12 cellular contexts compared by ENCODE assay signal in genomic region chr9:19492775-19493173, GRCh38.
DNase-seq lines count a peak whose midpoint lies in the region; ATAC-seq lines count a peak whose summit lies in the region.
"Had no signal": no experiment of that assay in that cellular context is flagged by ENCODE, and none has a peak within 500 bp of the region (broad histone marks: within the 10 kb centered on the region; RNA-seq: fewer than 3 reads in every experiment).

No MANE protein-coding gene starts in this region.

- POLR2A ChIA-PET in CD4-positive, alpha-beta memory T cell (lab: Charles Lee; ENCODE audit: partially characterized antibody): no interaction called here

- H3K4me3 Mint-ChIP-seq in CD4-positive, alpha-beta memory T cell: peak overlapping the region in 6 of 8 donors; percentile 16 to 73 (median 44)
- no peak overlapping the region for H3K4me3 Mint-ChIP-seq in activated naive CD4-positive, alpha-beta T cell treated with anti-CD3 and anti-CD28 coated beads, Interleukin-2, amount 10 ng/mL, durations not matched to agents 7 days and 5 days

- no peak overlapping the region for H3K4me3 ChIP-seq in CD4-positive, alpha-beta memory T cell (ENCODE audit: low read length in 2 of 2)
- peak overlapping the region; percentile 13 for H3K4me3 ChIP-seq in rectal smooth muscle tissue (ENCODE audit: low read length)
- H3K4me3 ChIP-seq: SK-N-MC had no signal

- H3K27me3 ChIP-seq in CD4-positive, alpha-beta memory T cell (ENCODE audit: insufficient read depth, low read length): no peaks in the 10 kb centered on the region
- no peaks in the 10 kb centered on the region for H3K27me3 ChIP-seq in rectal smooth muscle tissue (ENCODE audit: control insufficient read depth, insufficient read depth, low read length)
- H3K27me3 ChIP-seq: ovary had no signal

- no peaks in the 10 kb centered on the region for H3K9me3 ChIP-seq in CD4-positive, alpha-beta memory T cell (ENCODE audit: control insufficient read depth in 1 of 2, low read length in 2 of 2)
- H3K9me3 ChIP-seq: esophagus squamous epithelium, MG63, ovary had no signal

- peaks cover 4 to 14% of the 10 kb centered on the region in 2 donors for H3K27me3 Mint-ChIP-seq in CD4-positive, alpha-beta memory T cell
- H3K27me3 Mint-ChIP-seq in activated naive CD4-positive, alpha-beta T cell treated with anti-CD3 and anti-CD28 coated beads, Interleukin-2, amount 10 ng/mL, durations not matched to agents 7 days and 5 days: peaks cover 20% of the 10 kb centered on the region
- H3K27me3 Mint-ChIP-seq: activated CD4-positive, alpha-beta memory T cell treated with anti-CD3 and anti-CD28 coated beads for 36 hours had no signal

- H3K4me1 ChIP-seq in CD4-positive, alpha-beta memory T cell (ENCODE audit: insufficient read depth, low read length): peaks cover 7% of the 10 kb centered on the region
- no peaks in the 10 kb centered on the region for H3K4me1 ChIP-seq in rectal smooth muscle tissue (ENCODE audit: control insufficient read depth, insufficient read depth, low read length)

- DNase-seq in CD4-positive, alpha-beta memory T cell: no peak
- DNase-seq in caudate nucleus (lab: John Stamatoyannopoulos, UW): peak in 3 of 61 donors; percentile 42 to 71 (median 43)
- no peak for DNase-seq in activated naive CD4-positive, alpha-beta T cell treated with anti-CD3 and anti-CD28 coated beads, Interleukin-2, amount 10 ng/mL, durations not matched to agents 7 days and 5 days
- DNase-seq: esophagus squamous epithelium had no signal

- peaks cover 6 to 14% (median 12%) of the 10 kb centered on the region in 4 donors for H3K4me1 Mint-ChIP-seq in CD4-positive, alpha-beta memory T cell
- H3K4me1 Mint-ChIP-seq in activated naive CD4-positive, alpha-beta T cell treated with anti-CD3 and anti-CD28 coated beads, Interleukin-2, amount 10 ng/mL, durations not matched to agents 7 days and 5 days: peaks cover 7% of the 10 kb centered on the region

- CTCF ChIA-PET in CD4-positive, alpha-beta memory T cell (lab: Charles Lee; ENCODE audit: partially characterized antibody): interaction anchor here (1.9 to 3.4 kb wide), 2 partner anchors 11 to 28 kb away, joined by 9 to 11 read pairs; no protein-coding TSS in a partner anchor
- CTCF ChIA-PET in activated naive CD4-positive, alpha-beta T cell treated with anti-CD3 and anti-CD28 coated beads, Interleukin-2, amount 10 ng/mL, durations not matched to agents 7 days and 5 days (lab: Charles Lee): interaction anchor here (0.5 to 1.8 kb wide), 3 partner anchors 8 to 248 kb away, joined by 3 to 4 read pairs (median 4); no protein-coding TSS in a partner anchor

- intact Hi-C loops in CD4-positive, alpha-beta memory T cell (cut with micrococcal nuclease): loop anchor here (1.0 to 10.0 kb wide), 2 partner anchors 432 to 1619 kb away; no protein-coding TSS in a partner anchor

- no peaks in the 10 kb centered on the region for H3K36me3 ChIP-seq in CD4-positive, alpha-beta memory T cell (ENCODE audit: insufficient read depth, low read length)
- H3K36me3 ChIP-seq in rectal smooth muscle tissue (ENCODE audit: control insufficient read depth, insufficient read depth, low read length): no peaks in the 10 kb centered on the region
- H3K36me3 ChIP-seq: esophagus squamous epithelium, MG63, ovary had no signal

- ATAC-seq in GM19455 (IDR thresholded peaks at IDR 0.05; ENCODE audit: unreplicated experiment) (peak; percentile 17), HG03521 (IDR thresholded peaks at IDR 0.05; ENCODE audit: unreplicated experiment) (no peak), HG02981 (IDR thresholded peaks at IDR 0.05; ENCODE audit: unreplicated experiment) (no peak)

- no peak overlapping the region for H3K9ac ChIP-seq in rectal smooth muscle tissue (ENCODE audit: low read length)

- H3K36me3 Mint-ChIP-seq in CD4-positive, alpha-beta memory T cell: no peaks in the 10 kb centered on the region
- no peaks in the 10 kb centered on the region for H3K36me3 Mint-ChIP-seq in activated naive CD4-positive, alpha-beta T cell treated with anti-CD3 and anti-CD28 coated beads, Interleukin-2, amount 10 ng/mL, durations not matched to agents 7 days and 5 days
- H3K36me3 Mint-ChIP-seq: activated CD4-positive, alpha-beta memory T cell treated with anti-CD3 and anti-CD28 coated beads for 36 hours had no signal

- H3K27ac Mint-ChIP-seq in CD4-positive, alpha-beta memory T cell: peak overlapping the region in 2 of 7 donors; percentile 27 to 66
- no peak overlapping the region for H3K27ac Mint-ChIP-seq in activated naive CD4-positive, alpha-beta T cell treated with anti-CD3 and anti-CD28 coated beads, Interleukin-2, amount 10 ng/mL, durations not matched to agents 7 days and 5 days
- H3K27ac Mint-ChIP-seq: activated CD4-positive, alpha-beta memory T cell treated with anti-CD3 and anti-CD28 coated beads for 36 hours had no signal

- H3K9me3 Mint-ChIP-seq in CD4-positive, alpha-beta memory T cell: no peaks in the 10 kb centered on the region
- no peaks in the 10 kb centered on the region for H3K9me3 Mint-ChIP-seq in activated naive CD4-positive, alpha-beta T cell treated with anti-CD3 and anti-CD28 coated beads, Interleukin-2, amount 10 ng/mL, durations not matched to agents 7 days and 5 days
- H3K9me3 Mint-ChIP-seq: activated CD4-positive, alpha-beta memory T cell treated with anti-CD3 and anti-CD28 coated beads for 36 hours had no signal

- H3K27ac ChIP-seq in CD4-positive, alpha-beta memory T cell (ENCODE audit: low read depth, low read length): no peak overlapping the region
- peak overlapping the region; percentile 96 for H3K27ac ChIP-seq in caudate nucleus (ENCODE audit: low read depth, low read length)
- no peak overlapping the region for H3K27ac ChIP-seq in rectal smooth muscle tissue (ENCODE audit: low read depth, low read length)
- H3K27ac ChIP-seq: ovary, SK-N-MC had no signal
